3 cellular contexts compared by ENCODE assay signal in the genomic region with DNA sequence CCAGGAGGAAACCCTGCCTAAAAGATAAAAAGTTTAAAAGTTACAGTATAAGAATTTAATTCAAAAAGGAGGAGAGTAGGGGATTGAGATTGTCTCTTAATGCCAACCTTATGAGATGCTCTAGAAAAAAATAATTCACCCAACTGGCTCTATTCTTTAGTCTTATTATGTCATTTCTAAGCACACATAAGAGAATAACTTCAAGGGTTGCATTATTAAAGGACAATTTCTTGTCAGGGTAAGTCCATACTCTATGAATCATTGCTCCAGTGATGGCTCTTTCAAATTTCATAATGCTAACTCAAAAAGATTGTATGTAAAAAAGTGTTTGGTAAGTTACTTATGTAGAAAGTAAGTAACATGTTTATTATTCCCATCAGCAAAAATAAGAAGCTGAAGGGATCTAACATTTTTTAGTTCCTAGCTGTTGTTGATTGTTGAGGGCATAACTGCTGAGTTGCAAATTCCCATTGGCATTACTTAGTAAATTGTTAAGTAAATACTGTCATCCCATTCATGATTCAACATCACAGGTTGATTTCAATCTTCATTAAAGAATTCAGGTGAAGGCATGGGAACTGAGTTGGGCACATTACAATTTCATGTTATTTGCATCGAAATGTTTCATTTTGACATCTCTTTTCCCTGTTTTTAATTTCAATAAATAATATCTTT.
A peak's percentile ranks its signal among the peaks of the same experiment; 100 is the strongest.
TF ChIP-seq lines count a peak whose summit lies in the region.

No MANE protein-coding gene starts in this region.

TF ChIP-seq in A549, 52 proteins besides CTCF, POLR2A, EP300 and RAD21:
- TF ChIP-seq CBX8 (IDR thresholded peaks at IDR 0.05) (no peak), HOXA7 (CRISPR knock-in tag; IDR thresholded peaks at IDR 0.05) (peak; percentile 73), POLR2AphosphoS2 (conservative IDR thresholded peaks at IDR 0.05; ENCODE audit: low read length) (peak; percentile 81; the same call in 1 of the 2 replicates), HOXB5 (CRISPR knock-in tag; IDR thresholded peaks at IDR 0.05) (no peak), MAFK (IDR thresholded peaks at IDR 0.05; ENCODE audit: partially characterized antibody) (peak; percentile 98), CHD2 (IDR thresholded peaks at IDR 0.05; ENCODE audit: low read length, partially characterized antibody) (no peak), JUN (IDR thresholded peaks at IDR 0.05) (peak; percentile 19 to 31; a peak in 1 of 5 replicates), RARB (CRISPR knock-in tag; IDR thresholded peaks at IDR 0.05) (peak; percentile 71; the same call in 1 of the 2 replicates), JUNB (IDR thresholded peaks at IDR 0.05) (peak; percentile 31; the same call in 1 of the 2 replicates)
- TF ChIP-seq, protein P1, sequence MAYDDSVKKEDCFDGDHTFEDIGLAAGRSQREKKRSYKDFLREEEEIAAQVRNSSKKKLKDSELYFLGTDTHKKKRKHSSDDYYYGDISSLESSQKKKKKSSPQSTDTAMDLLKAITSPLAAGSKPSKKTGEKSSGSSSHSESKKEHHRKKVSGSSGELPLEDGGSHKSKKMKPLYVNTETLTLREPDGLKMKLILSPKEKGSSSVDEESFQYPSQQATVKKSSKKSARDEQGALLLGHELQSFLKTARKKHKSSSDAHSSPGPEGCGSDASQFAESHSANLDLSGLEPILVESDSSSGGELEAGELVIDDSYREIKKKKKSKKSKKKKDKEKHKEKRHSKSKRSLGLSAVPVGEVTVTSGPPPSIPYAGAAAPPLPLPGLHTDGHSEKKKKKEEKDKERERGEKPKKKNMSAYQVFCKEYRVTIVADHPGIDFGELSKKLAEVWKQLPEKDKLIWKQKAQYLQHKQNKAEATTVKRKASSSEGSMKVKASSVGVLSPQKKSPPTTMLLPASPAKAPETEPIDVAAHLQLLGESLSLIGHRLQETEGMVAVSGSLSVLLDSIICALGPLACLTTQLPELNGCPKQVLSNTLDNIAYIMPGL (CRISPR knock-in tag; IDR thresholded peaks at IDR 0.05; ENCODE audit: borderline replicate concordance): 0 out of 2 replicates have a peak, but pooled peaks have one; percentile 50
TF ChIP-seq in A549: peak in this region for 7.

TF ChIP-seq in IMR-90, 13 proteins besides CTCF, POLR2A, EP300 and RAD21:
- no peak for TF ChIP-seq MXI1 (IDR thresholded peaks at IDR 0.05; ENCODE audit: borderline replicate concordance, low read depth, low read length)
- TF ChIP-seq MAFK (IDR thresholded peaks at IDR 0.05; ENCODE audit: low read depth, low read length): peak; percentile 50
TF ChIP-seq in IMR-90: peak in this region for 1.

TF ChIP-seq in HepG2, 621 proteins besides CTCF, POLR2A, EP300 and RAD21:
- TF ChIP-seq MAFF (IDR thresholded peaks at IDR 0.05; ENCODE audit: low read depth, low read length) (peak; percentile 85), MAFK (conservative IDR thresholded peaks at IDR 0.05 in 1 of 2, IDR thresholded peaks at IDR 0.05 in 1 of 2; ENCODE audit: low read length in 2 of 2) (peak; percentile 82 to 86)
- TF ChIP-seq, protein P2, sequence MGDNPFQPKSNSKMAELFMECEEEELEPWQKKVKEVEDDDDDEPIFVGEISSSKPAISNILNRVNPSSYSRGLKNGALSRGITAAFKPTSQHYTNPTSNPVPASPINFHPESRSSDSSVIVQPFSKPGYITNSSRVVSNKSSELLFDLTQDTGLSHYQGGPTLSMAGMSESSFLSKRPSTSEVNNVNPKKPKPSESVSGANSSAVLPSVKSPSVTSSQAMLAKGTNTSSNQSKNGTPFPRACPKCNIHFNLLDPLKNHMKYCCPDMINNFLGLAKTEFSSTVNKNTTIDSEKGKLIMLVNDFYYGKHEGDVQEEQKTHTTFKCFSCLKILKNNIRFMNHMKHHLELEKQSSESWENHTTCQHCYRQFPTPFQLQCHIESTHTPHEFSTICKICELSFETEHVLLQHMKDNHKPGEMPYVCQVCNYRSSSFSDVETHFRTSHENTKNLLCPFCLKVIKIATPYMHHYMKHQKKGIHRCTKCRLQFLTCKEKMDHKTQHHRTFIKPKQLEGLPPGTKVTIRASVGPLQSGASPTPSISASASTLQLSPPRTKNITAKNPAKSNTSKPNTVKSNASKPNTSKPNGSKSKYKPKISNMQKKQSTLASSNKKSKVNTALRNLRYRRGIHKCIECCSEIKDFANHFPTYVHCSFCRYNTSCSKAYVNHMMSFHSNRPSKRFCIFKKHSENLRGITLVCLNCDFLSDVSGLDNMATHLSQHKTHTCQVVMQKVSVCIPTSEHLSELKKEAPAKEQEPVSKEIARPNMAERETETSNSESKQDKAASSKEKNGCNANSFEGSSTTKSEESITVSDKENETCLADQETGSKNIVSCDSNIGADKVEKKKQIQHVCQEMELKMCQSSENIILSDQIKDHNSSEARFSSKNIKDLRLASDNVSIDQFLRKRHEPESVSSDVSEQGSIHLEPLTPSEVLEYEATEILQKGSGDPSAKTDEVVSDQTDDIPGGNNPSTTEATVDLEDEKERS (CRISPR knock-in tag; IDR thresholded peaks at IDR 0.05): no peak
